ENCODE assay signal across 21 cellular contexts in the genomic region with DNA sequence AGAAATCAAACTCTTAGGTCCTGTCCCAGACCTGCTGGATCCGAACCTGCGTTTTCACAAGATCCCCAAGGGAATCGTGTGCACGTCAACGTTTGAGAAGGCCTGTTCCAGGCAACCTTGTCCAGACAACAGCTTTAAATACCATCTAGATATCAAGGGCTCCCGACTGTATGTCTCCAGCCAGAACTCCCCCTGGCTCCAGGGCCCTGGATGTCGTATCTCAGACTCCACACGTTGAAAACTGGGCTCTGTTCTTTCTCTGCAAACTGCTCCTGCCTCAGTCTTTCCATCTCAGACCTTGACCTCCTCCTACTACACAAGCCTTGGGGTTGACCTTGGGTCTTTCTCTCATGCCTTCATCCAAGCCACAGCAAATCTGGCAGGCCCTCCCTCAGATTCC. TPM values are rescaled to one million over a fixed set of nuclear protein-coding genes. Genes with fewer than 3 reads are reported as not detected.
DNase-seq lines count a peak whose midpoint lies in the region; ATAC-seq, FAIRE-seq and TF ChIP-seq lines count a peak whose summit lies in the region.
"Had no signal": no experiment of that assay in that cellular context is flagged by ENCODE, and none has a peak within 500 bp of the region (broad histone marks: within the 10 kb centered on the region; RNA-seq: fewer than 3 reads in every experiment).

No MANE protein-coding gene starts in this region.

- no peaks in the 10 kb centered on the region for H3K9me2 ChIP-seq in Loucy (replicated peaks; ENCODE audit: low read depth, low read length)
- no peaks in the 10 kb centered on the region for H3K9me2 ChIP-seq in PC-9 (ENCODE audit: insufficient read depth)

- TF ChIP-seq POLR2A in GM12892 (IDR thresholded peaks at IDR 0.05; ENCODE audit: low read depth, low read length), result no peak

- H3K4me1 Mint-ChIP-seq in effector memory CD8-positive, alpha-beta T cell (ENCODE audit: low read depth in 2 of 2), result peaks cover 35 to 37% of the 10 kb centered on the region in 2 donors
- peaks cover 51% of the 10 kb centered on the region for H3K4me1 Mint-ChIP-seq in stimulated activated memory B cell treated with anti-CD40 and anti-IgM and Interleukin-4, amounts not matched to agents 10 μg/mL and 1 μg/mL and 100 μg/mL, for 72 hours
- H3K4me1 Mint-ChIP-seq in activated T-cell treated with anti-CD3 and anti-CD28 coated beads, Interleukin-2, amount 50 U/mL, for 4 hours (ENCODE audit: low read depth), result peaks cover 47% of the 10 kb centered on the region

- no peaks in the 10 kb centered on the region for H3K27me3 Mint-ChIP-seq in effector memory CD8-positive, alpha-beta T cell
- H3K27me3 Mint-ChIP-seq in stimulated activated memory B cell treated with anti-CD40 and anti-IgM and Interleukin-4, amounts not matched to agents 10 μg/mL and 1 μg/mL and 100 μg/mL, for 72 hours, result no peaks in the 10 kb centered on the region
- H3K27me3 Mint-ChIP-seq in activated T-cell treated with anti-CD3 and anti-CD28 coated beads, Interleukin-2, amount 50 U/mL, for 4 hours (ENCODE audit: low read depth), result no peaks in the 10 kb centered on the region

- H3K4me2 ChIP-seq in Loucy (ENCODE audit: low read depth, low read length, poor library complexity, severe bottlenecking), result no peak overlapping the region
- H3K4me2 ChIP-seq in PC-9, result no peak overlapping the region

- H3K27ac Mint-ChIP-seq in effector memory CD8-positive, alpha-beta T cell, result peak overlapping the region; percentile 91 to 94
- peak overlapping the region; percentile 94 for H3K27ac Mint-ChIP-seq in stimulated activated memory B cell treated with anti-CD40 and anti-IgM and Interleukin-4, amounts not matched to agents 10 μg/mL and 1 μg/mL and 100 μg/mL, for 72 hours

- no peak overlapping the region for H3K27ac ChIP-seq in PC-9
- H3K27ac ChIP-seq: epithelial cell of prostate, foreskin keratinocyte, right lobe of liver, upper lobe of right lung had no signal

- H3K4me3 ChIP-seq in Loucy (ENCODE audit: low read length, poor library complexity, severe bottlenecking) (no peak overlapping the region), PC-9 (no peak overlapping the region)
- H3K4me3 ChIP-seq: breast epithelium, right lobe of liver, upper lobe of right lung had no signal

- no peaks in the 10 kb centered on the region for H4K20me1 ChIP-seq in Loucy (ENCODE audit: insufficient read depth, low read length, poor library complexity, severe bottlenecking)
- H4K20me1 ChIP-seq in PC-9 (ENCODE audit: insufficient read depth), result no peaks in the 10 kb centered on the region

- CTCF ChIA-PET in PC-9 (lab: Charles Lee), result no interaction called here

- H3K9ac ChIP-seq in Loucy (ENCODE audit: low read depth, low read length, poor library complexity, severe bottlenecking), result peak overlapping the region; percentile 69

- peaks cover 3% of the 10 kb centered on the region for H3K36me3 Mint-ChIP-seq in effector memory CD8-positive, alpha-beta T cell (ENCODE audit: insufficient read depth)
- H3K36me3 Mint-ChIP-seq in stimulated activated memory B cell treated with anti-CD40 and anti-IgM and Interleukin-4, amounts not matched to agents 10 μg/mL and 1 μg/mL and 100 μg/mL, for 72 hours, result no peaks in the 10 kb centered on the region
- no peaks in the 10 kb centered on the region for H3K36me3 Mint-ChIP-seq in activated T-cell treated with anti-CD3 and anti-CD28 coated beads, Interleukin-2, amount 50 U/mL, for 4 hours (ENCODE audit: insufficient read depth)

- no peak overlapping the region for H3K4me3 Mint-ChIP-seq in effector memory CD8-positive, alpha-beta T cell
- H3K4me3 Mint-ChIP-seq in stimulated activated memory B cell treated with anti-CD40 and anti-IgM and Interleukin-4, amounts not matched to agents 10 μg/mL and 1 μg/mL and 100 μg/mL, for 72 hours, result no peak overlapping the region
- no peak overlapping the region for H3K4me3 Mint-ChIP-seq in activated T-cell treated with anti-CD3 and anti-CD28 coated beads, Interleukin-2, amount 50 U/mL, for 4 hours

- DNase-seq in effector memory CD8-positive, alpha-beta T cell, result no peak
- DNase-seq in mucosa of gallbladder (ENCODE audit: low spot score) (peak; percentile 72), PC-9 (no peak), GM12892 (ENCODE audit: insufficient read length) (no peak)
- DNase-seq in activated T-cell treated with anti-CD3 and anti-CD28 coated beads, Interleukin-2, amount 50 U/mL, for 4 hours, result no peak
- DNase-seq: activated CD8-positive, alpha-beta memory T cell treated with anti-CD3 and anti-CD28 coated beads for 24 hours; foreskin keratinocyte; GOT3; midbrain; NCI-H1436; nucleus accumbens; right lobe of liver; stimulated activated naive CD4-positive, alpha-beta T cell; T-helper 9 cell; upper lobe of right lung had no signal

- POLR2A ChIA-PET in PC-9 (lab: Charles Lee; ENCODE audit: unreplicated experiment), result no interaction called here

- H3F3A ChIP-seq in Loucy (ENCODE audit: low read depth), result peaks cover 22% of the 10 kb centered on the region; the same call in 1 of the 2 replicates
- peaks cover 3% of the 10 kb centered on the region; the same call in 1 of the 2 replicates for H3F3A ChIP-seq in PC-9 (ENCODE audit: insufficient read depth, low read depth)

- H3K9me3 Mint-ChIP-seq in effector memory CD8-positive, alpha-beta T cell, result no peaks in the 10 kb centered on the region
- H3K9me3 Mint-ChIP-seq in stimulated activated memory B cell treated with anti-CD40 and anti-IgM and Interleukin-4, amounts not matched to agents 10 μg/mL and 1 μg/mL and 100 μg/mL, for 72 hours, result no peaks in the 10 kb centered on the region
- H3K9me3 Mint-ChIP-seq in activated T-cell treated with anti-CD3 and anti-CD28 coated beads, Interleukin-2, amount 50 U/mL, for 4 hours, result no peaks in the 10 kb centered on the region

- H3K4me1 ChIP-seq in Loucy (ENCODE audit: insufficient read depth, low read length, poor library complexity, severe bottlenecking), result peaks cover 85% of the 10 kb centered on the region
- no peaks in the 10 kb centered on the region for H3K4me1 ChIP-seq in PC-9 (replicated peaks; ENCODE audit: insufficient read depth)
- H3K4me1 ChIP-seq: foreskin keratinocyte had no signal

- TF ChIP-seq CTCF in Loucy (conservative IDR thresholded peaks at IDR 0.05; ENCODE audit: low read length) (no peak), PC-9 (conservative IDR thresholded peaks at IDR 0.05) (no peak)

- intact Hi-C loops in PC-9 (cut with micrococcal nuclease; ENCODE audit: unreplicated experiment), result no loop called here

- no peaks in the 10 kb centered on the region for H3K9me3 ChIP-seq in Loucy (ENCODE audit: insufficient read depth, low read depth, low read length)
- no peaks in the 10 kb centered on the region for H3K9me3 ChIP-seq in PC-9 (ENCODE audit: insufficient read depth, low read depth)
- H3K9me3 ChIP-seq: breast epithelium, right lobe of liver, upper lobe of right lung had no signal

- FAIRE-seq in GM12892 (lab: Jason Lieb, UNC), result no peak
- FAIRE-seq: HTR-8/SVneo had no signal

- H3K36me3 ChIP-seq in Loucy (ENCODE audit: insufficient read depth, low read length) (no peaks in the 10 kb centered on the region), PC-9 (ENCODE audit: low read depth) (no peaks in the 10 kb centered on the region)
- H3K36me3 ChIP-seq: breast epithelium, right lobe of liver, upper lobe of right lung had no signal

- H3K27me3 ChIP-seq in Loucy (ENCODE audit: insufficient read depth, low read length, poor library complexity, severe bottlenecking), result no peaks in the 10 kb centered on the region
- no peaks in the 10 kb centered on the region for H3K27me3 ChIP-seq in PC-9 (ENCODE audit: insufficient read depth, low read depth)
- H3K27me3 ChIP-seq: breast epithelium, foreskin keratinocyte, right lobe of liver, upper lobe of right lung had no signal

- no TSS peak for BruUV-seq in PC-9 (replicated peaks; lab: Mats Ljungman, UMichigan)

- ATAC-seq in effector memory CD8-positive, alpha-beta T cell (replicated peaks), result no peak
- ATAC-seq in stimulated activated memory B cell treated with anti-CD40 and anti-IgM and Interleukin-4, amounts not matched to agents 10 μg/mL and 1 μg/mL and 100 μg/mL, for 72 hours, result no peak
- ATAC-seq in activated T-cell treated with anti-CD3 and anti-CD28 coated beads, Interleukin-2, amount 50 U/mL, for 4 hours, result no peak
- ATAC-seq in HG03469 (IDR thresholded peaks at IDR 0.05; ENCODE audit: unreplicated experiment), result no peak
- ATAC-seq: foreskin keratinocyte, right lobe of liver, upper lobe of right lung had no signal

- no peak overlapping the region for H2AFZ ChIP-seq in Loucy (ENCODE audit: low read length)
- H2AFZ ChIP-seq in PC-9, result no peak overlapping the region

- no peaks in the 10 kb centered on the region for H3K79me2 ChIP-seq in Loucy (ENCODE audit: insufficient read depth, low read length)
- H3K79me2 ChIP-seq in PC-9 (ENCODE audit: low read depth), result no peaks in the 10 kb centered on the region

RNA-seq across cellular contexts. Expression of gene ENG, which starts 5.8 kb away (rescaled TPM):
- total RNA-seq in mucosa of gallbladder (94.3 TPM), PC-9 (2021) (18.4 and 23.1 TPM in 2 replicates)
- 10 to 100 TPM; 10.7 to 20.3 (median 14.8) TPM for total RNA-seq in activated T-cell treated with anti-CD3 and anti-CD28 coated beads, Interleukin-2, amount 50 U/mL, for 4 hours
- polyA plus RNA-seq in GM12892 (2012; ENCODE audit: missing spikeins), result 3.3 TPM

RNA-seq across cellular contexts. Expression of gene AK1, which starts 17.2 kb away (rescaled TPM):
- total RNA-seq in mucosa of gallbladder, result 142 TPM
- total RNA-seq in PC-9 (2021), result 84.5 and 86.8 TPM in 2 replicates
- 1 to 10 TPM; 3.6 to 6.4 (median 5.0) TPM for total RNA-seq in activated T-cell treated with anti-CD3 and anti-CD28 coated beads, Interleukin-2, amount 50 U/mL, for 4 hours
- 10.7 TPM for polyA plus RNA-seq in GM12892 (2012; ENCODE audit: missing spikeins)

RNA-seq across cellular contexts. Expression of gene ST6GALNAC6, which starts 39.1 kb away (rescaled TPM):
- total RNA-seq in mucosa of gallbladder (67.0 TPM), PC-9 (2021) (23.3 and 27.6 TPM in 2 replicates)
- total RNA-seq in activated T-cell treated with anti-CD3 and anti-CD28 coated beads, Interleukin-2, amount 50 U/mL, for 4 hours, result 10 to 100 TPM; 25.9 to 31.5 (median 31.0) TPM
- 25.3 TPM for polyA plus RNA-seq in GM12892 (2012; ENCODE audit: missing spikeins)

RNA-seq across cellular contexts. Expression of gene ST6GALNAC4, which starts 56.6 kb away (rescaled TPM):
- total RNA-seq in mucosa of gallbladder (42.1 TPM), PC-9 (2021) (28.3 and 44.3 TPM in 2 replicates)
- total RNA-seq in activated T-cell treated with anti-CD3 and anti-CD28 coated beads, Interleukin-2, amount 50 U/mL, for 4 hours, result 10 to 100 TPM; 22.0 to 25.7 (median 24.7) TPM
- polyA plus RNA-seq in GM12892 (2012; ENCODE audit: missing spikeins), result 17.0 TPM

RNA-seq across cellular contexts. Expression of gene FPGS, which starts 57.6 kb away (rescaled TPM):
- 74.7 TPM for total RNA-seq in mucosa of gallbladder
- total RNA-seq in PC-9 (2021), result 152 and 191 TPM in 2 replicates
- total RNA-seq in activated T-cell treated with anti-CD3 and anti-CD28 coated beads, Interleukin-2, amount 50 U/mL, for 4 hours, result 100 to 1,000 TPM; 137 to 149 (median 141) TPM
- polyA plus RNA-seq in GM12892 (2012; ENCODE audit: missing spikeins), result 43.4 TPM

Comparison
In these comparisons a context has a peak if more than half of its experiments do, and no peak if none do; other contexts are left out.
1. RNA of gene AK1, which starts 17.2 kb away (total RNA-seq): 142 TPM in mucosa of gallbladder (single experiment) and 84.5 to 86.8 TPM in PC-9; 3.6 to 6.4 TPM in activated T-cell treated with anti-CD3 and anti-CD28 coated beads, Interleukin-2, amount 50 U/mL, for 4 hours; every median in the first group is over 10 times any median in the second.